1 cellular context compared by ENCODE assay signal in the genomic region with DNA sequence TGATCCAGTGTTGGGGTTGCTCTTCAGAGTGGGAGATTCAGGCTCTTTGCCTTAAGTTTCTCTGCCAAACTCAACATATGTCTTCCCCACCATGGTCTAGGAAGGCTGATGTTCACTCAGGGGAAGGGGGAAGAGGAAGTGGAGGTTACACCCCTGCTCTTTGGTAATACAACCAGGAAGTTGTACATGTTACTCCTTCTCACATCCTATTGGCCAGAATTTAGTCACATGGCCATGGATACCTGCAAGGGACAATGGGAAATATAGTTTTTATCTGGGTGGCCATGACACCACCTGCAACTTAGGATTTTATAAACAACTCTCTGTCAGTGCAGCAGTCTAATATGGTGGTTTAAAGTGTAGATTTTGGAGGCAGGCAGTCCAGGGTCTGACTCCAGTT.
TF ChIP-seq lines count a peak whose summit lies in the region.

No MANE protein-coding gene starts in this region.

TF ChIP-seq in HCT116, 20 proteins besides CTCF, POLR2A, EP300 and RAD21 (continued from another document):
- peak; percentile 19; the same call in 1 of the 2 replicates for TF ChIP-seq ELF1 (IDR thresholded peaks at IDR 0.05; ENCODE audit: borderline replicate concordance, low read depth)
